Comparison of ENCODE assay signal across 18 cellular contexts in the genomic region with DNA sequence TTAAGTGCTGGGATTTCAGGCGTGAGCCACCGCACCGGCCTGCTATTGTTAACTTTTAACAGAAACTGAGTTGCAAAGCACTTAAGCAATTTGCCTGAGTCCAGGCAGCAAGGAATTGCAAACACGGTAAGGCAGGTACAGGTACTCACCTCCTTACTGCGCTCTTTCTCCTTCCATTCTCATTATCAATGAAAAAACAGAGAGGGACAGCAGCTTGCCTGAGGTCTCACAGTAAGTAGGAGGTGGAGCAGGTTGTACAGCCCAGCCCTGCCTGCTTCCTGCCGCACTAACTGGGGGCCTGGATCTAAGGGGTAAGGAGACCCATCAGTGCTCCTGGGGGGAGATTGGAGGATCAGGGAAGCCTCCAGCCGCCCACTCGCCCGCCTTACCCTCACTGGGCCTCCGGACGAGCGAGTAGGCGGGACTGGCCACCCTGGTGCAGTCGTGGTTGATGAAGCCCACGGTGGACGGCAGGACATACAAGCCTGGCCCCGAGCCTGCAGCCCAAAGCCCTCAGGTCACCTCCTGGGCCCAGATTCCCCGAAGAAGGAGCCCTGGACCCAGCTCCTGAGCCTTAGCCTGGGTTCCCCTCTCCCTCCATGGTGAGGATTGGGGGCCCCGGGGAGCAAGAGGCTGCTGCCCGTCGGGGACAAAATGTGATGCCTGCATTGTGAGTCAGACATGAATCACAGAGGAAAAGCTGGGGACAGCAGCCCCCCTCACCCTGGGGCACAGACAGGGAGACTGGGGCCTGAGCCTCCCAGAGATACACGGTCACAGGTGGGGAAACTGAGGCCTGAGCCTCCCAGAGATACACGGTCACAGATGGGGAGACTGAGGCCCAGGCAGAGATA. TPM values are rescaled to one million over a fixed set of nuclear protein-coding genes. Genes with fewer than 3 reads are reported as not detected.
"Had no signal": no experiment of that assay in that cellular context is flagged by ENCODE, and none has a peak within 500 bp of the region (broad histone marks: within the 10 kb centered on the region; RNA-seq: fewer than 3 reads in every experiment).

No MANE protein-coding gene starts in this region.

- H3K27ac ChIP-seq: ascending aorta, esophagus squamous epithelium, foreskin keratinocyte, psoas muscle had no signal

- H3K9me3 ChIP-seq: ascending aorta, esophagus squamous epithelium, mucosa of descending colon, psoas muscle, upper lobe of left lung had no signal

- ATAC-seq: activated T-cell treated with anti-CD3 and anti-CD28 coated beads, Interleukin-2, amount 50 U/mL, for 72 hours; foreskin keratinocyte; mucosa of descending colon; naive thymus-derived CD8-positive, alpha-beta T cell; psoas muscle; sciatic nerve had no signal

- DNase-seq: activated CD4-positive, alpha-beta memory T cell treated with anti-CD3 and anti-CD28 coated beads, Interleukin-2, amount 10 ng/mL, durations not matched to agents 7 days and 5 days; activated CD4-positive, alpha-beta T cell treated with anti-CD3 and anti-CD28 coated beads for 1 hour; activated naive CD4-positive, alpha-beta T cell; activated T-cell treated with anti-CD3 and anti-CD28 coated beads, Interleukin-2, amount 50 U/mL, for 72 hours; esophagus squamous epithelium; foreskin keratinocyte; head of caudate nucleus; mammary epithelial cell; mucosa of descending colon; naive thymus-derived CD8-positive, alpha-beta T cell; stimulated activated CD4-positive, alpha-beta T cell treated with anti-CD3 and anti-CD28 coated beads, Interleukin-12 subunit alpha, Interleukin-12 subunit beta, amount 100 ng/mL, for 4 hours; stimulated activated CD4-positive, alpha-beta T cell treated with anti-CD3 and anti-CD28 coated beads, Interleukin-4, amount 100 ng/mL, for 1 hour; stimulated activated CD8-positive, alpha-beta memory T cell treated with anti-CD3 and anti-CD28 coated beads, Interleukin-4, amount 100 ng/mL, for 48 hours; upper lobe of left lung had no signal

- H3K4me1 ChIP-seq: ascending aorta, esophagus squamous epithelium, foreskin keratinocyte had no signal

- H3K27me3 ChIP-seq: ascending aorta, foreskin keratinocyte, upper lobe of left lung had no signal

- H3K36me3 ChIP-seq: ascending aorta, esophagus squamous epithelium, upper lobe of left lung had no signal

- H3K4me3 ChIP-seq: ascending aorta, esophagus squamous epithelium, mucosa of descending colon, psoas muscle, upper lobe of left lung had no signal

RNA-seq across cellular contexts. Expression of a gene that starts 11.4 kb away (rescaled TPM):
- total RNA-seq: activated CD4-positive, alpha-beta memory T cell treated with anti-CD3 and anti-CD28 coated beads, Interleukin-2, amount 10 ng/mL, durations not matched to agents 7 days and 5 days; T-helper 2 cell treated with Interferon-gamma antibody and Interleukin-4, amounts not matched to agents 100 ng/mL and 5 ng/mL, for 36 hours had no signal

RNA-seq across cellular contexts. Expression of a gene that starts 24.1 kb away (rescaled TPM):
- total RNA-seq: ascending aorta had no signal
